13 cellular contexts compared by ENCODE assay signal in the genomic region with DNA sequence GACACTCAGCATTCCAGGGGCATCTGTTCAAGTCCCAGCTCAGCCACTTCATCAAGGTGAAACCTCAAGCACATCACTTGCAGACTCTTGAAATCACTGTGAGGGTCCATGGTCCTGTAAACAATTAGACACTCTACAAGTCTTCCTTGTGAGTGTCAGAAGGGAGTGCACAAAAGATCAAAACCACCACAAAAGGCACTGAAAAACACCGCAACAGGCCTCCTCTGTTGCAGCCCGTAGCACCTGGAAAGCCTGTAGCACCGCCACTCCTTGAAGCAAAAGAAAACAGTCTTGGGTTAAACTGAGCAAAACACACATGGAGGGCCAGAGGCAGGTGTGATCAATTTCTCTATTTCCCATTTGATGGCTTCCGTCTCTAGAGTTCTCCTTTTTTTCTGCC.
DNase-seq lines count a peak whose midpoint lies in the region; ATAC-seq lines count a peak whose summit lies in the region.
"Had no signal": no experiment of that assay in that cellular context is flagged by ENCODE, and none has a peak within 500 bp of the region (broad histone marks: within the 10 kb centered on the region; RNA-seq: fewer than 3 reads in every experiment).

No MANE protein-coding gene starts in this region.

- peaks cover 5% of the 10 kb centered on the region for H3K36me3 Mint-ChIP-seq in activated CD4-positive, alpha-beta T cell treated with anti-CD3 and anti-CD28 coated beads, Interleukin-2, amount 10 ng/mL, durations not matched to agents 24 days and 14 days (ENCODE audit: low read depth)
- peaks cover 11% of the 10 kb centered on the region for H3K36me3 Mint-ChIP-seq in activated CD8-positive, alpha-beta T cell treated with anti-CD3 and anti-CD28 coated beads, Interleukin-2, amount 10 ng/mL, durations not matched to agents 7 days and 5 days (ENCODE audit: low read depth)

- peaks cover 10% of the 10 kb centered on the region for H3K9me3 Mint-ChIP-seq in activated CD4-positive, alpha-beta T cell treated with anti-CD3 and anti-CD28 coated beads, Interleukin-2, amount 10 ng/mL, durations not matched to agents 24 days and 14 days
- peaks cover 3% of the 10 kb centered on the region for H3K9me3 Mint-ChIP-seq in activated CD8-positive, alpha-beta T cell treated with anti-CD3 and anti-CD28 coated beads, Interleukin-2, amount 10 ng/mL, durations not matched to agents 7 days and 5 days (ENCODE audit: insufficient read depth)

- POLR2A ChIA-PET in activated CD8-positive, alpha-beta T cell treated with anti-CD3 and anti-CD28 coated beads, Interleukin-2, amount 10 ng/mL, durations not matched to agents 7 days and 5 days (lab: Charles Lee): no interaction called here

- peak; percentile 72 for DNase-seq in activated CD4-positive, alpha-beta T cell treated with anti-CD3 and anti-CD28 coated beads, Interleukin-2, amount 10 ng/mL, durations not matched to agents 24 days and 14 days
- DNase-seq in activated CD4-positive, alpha-beta T cell treated with anti-CD3 and anti-CD28 coated beads for 4 hours: no peak
- peak; percentile 3 to 70 (median 38) for DNase-seq in stimulated activated naive CD4-positive, alpha-beta T cell (lab: John Stamatoyannopoulos, UW)
- no peak for DNase-seq in stimulated activated naive CD4-positive, alpha-beta T cell treated with Interleukin-2 at 50 U/mL for 16 hours (lab: John Stamatoyannopoulos, UW)
- peak; percentile 30 for DNase-seq in activated CD8-positive, alpha-beta T cell treated with anti-CD3 and anti-CD28 coated beads, Interleukin-2, amount 10 ng/mL, durations not matched to agents 7 days and 5 days
- DNase-seq in HPDE6-E6E7 (ENCODE audit: extremely low spot score): no peak
- DNase-seq in NCI-H748 (lab: John Stamatoyannopoulos, UW; ENCODE audit: unreplicated experiment): no peak
- DNase-seq: NCI-H1436, NCI-H2029, NCI-H510A, PC-9 had no signal

- intact Hi-C loops in activated CD4-positive, alpha-beta T cell treated with anti-CD3 and anti-CD28 coated beads, Interleukin-2, amount 10 ng/mL, durations not matched to agents 24 days and 14 days (cut with micrococcal nuclease): loop anchor here (2.0 to 5.0 kb wide), 2 partner anchors 156 to 280 kb away; no protein-coding TSS in a partner anchor

- H3K4me1 Mint-ChIP-seq in activated CD4-positive, alpha-beta T cell treated with anti-CD3 and anti-CD28 coated beads, Interleukin-2, amount 10 ng/mL, durations not matched to agents 24 days and 14 days: peaks cover 29% of the 10 kb centered on the region
- peaks cover 34% of the 10 kb centered on the region for H3K4me1 Mint-ChIP-seq in activated CD8-positive, alpha-beta T cell treated with anti-CD3 and anti-CD28 coated beads, Interleukin-2, amount 10 ng/mL, durations not matched to agents 7 days and 5 days (ENCODE audit: low read depth)

- H3K27ac Mint-ChIP-seq in activated CD4-positive, alpha-beta T cell treated with anti-CD3 and anti-CD28 coated beads, Interleukin-2, amount 10 ng/mL, durations not matched to agents 24 days and 14 days: peak overlapping the region; percentile 51
- H3K27ac Mint-ChIP-seq in activated CD8-positive, alpha-beta T cell treated with anti-CD3 and anti-CD28 coated beads, Interleukin-2, amount 10 ng/mL, durations not matched to agents 7 days and 5 days: peak overlapping the region; percentile 29

- H3K27me3 Mint-ChIP-seq in activated CD4-positive, alpha-beta T cell treated with anti-CD3 and anti-CD28 coated beads, Interleukin-2, amount 10 ng/mL, durations not matched to agents 24 days and 14 days: peaks cover 3% of the 10 kb centered on the region
- no peaks in the 10 kb centered on the region for H3K27me3 Mint-ChIP-seq in activated CD8-positive, alpha-beta T cell treated with anti-CD3 and anti-CD28 coated beads, Interleukin-2, amount 10 ng/mL, durations not matched to agents 7 days and 5 days (ENCODE audit: low read depth)

- peak; percentile 33 for ATAC-seq in activated CD8-positive, alpha-beta T cell treated with anti-CD3 and anti-CD28 coated beads, Interleukin-2, amount 10 ng/mL, durations not matched to agents 7 days and 5 days
- no peak for ATAC-seq in GM18870 (IDR thresholded peaks at IDR 0.05; ENCODE audit: unreplicated experiment)
- ATAC-seq: HepG2 had no signal

- no peak overlapping the region for H3K4me3 Mint-ChIP-seq in activated CD4-positive, alpha-beta T cell treated with anti-CD3 and anti-CD28 coated beads, Interleukin-2, amount 10 ng/mL, durations not matched to agents 24 days and 14 days
- no peak overlapping the region for H3K4me3 Mint-ChIP-seq in activated CD8-positive, alpha-beta T cell treated with anti-CD3 and anti-CD28 coated beads, Interleukin-2, amount 10 ng/mL, durations not matched to agents 7 days and 5 days

- CTCF ChIA-PET in activated CD8-positive, alpha-beta T cell treated with anti-CD3 and anti-CD28 coated beads, Interleukin-2, amount 10 ng/mL, durations not matched to agents 7 days and 5 days (lab: Charles Lee): interaction anchor here (1.3 to 3.0 kb wide), 4 partner anchors 9 to 281 kb away, joined by 3 to 11 read pairs (median 6); no protein-coding TSS in a partner anchor

Comparison
In these comparisons a context has a peak if more than half of its experiments do, and no peak if none do; other contexts are left out.
1. DNase-seq: peak in activated CD4-positive, alpha-beta T cell treated with anti-CD3 and anti-CD28 coated beads, Interleukin-2, amount 10 ng/mL, durations not matched to agents 24 days and 14 days (single experiment), stimulated activated naive CD4-positive, alpha-beta T cell (6 of 6) and activated CD8-positive, alpha-beta T cell treated with anti-CD3 and anti-CD28 coated beads, Interleukin-2, amount 10 ng/mL, durations not matched to agents 7 days and 5 days (single experiment); none in activated CD4-positive, alpha-beta T cell treated with anti-CD3 and anti-CD28 coated beads for 4 hours (0 of 2), stimulated activated naive CD4-positive, alpha-beta T cell treated with Interleukin-2 at 50 U/mL for 16 hours (single experiment), HPDE6-E6E7 (single experiment) and NCI-H748 (single experiment).